Comparison of ENCODE assay signal across 8 cellular contexts in genomic region chr5:8457187-8458037, GRCh38.
DNase-seq lines count a peak whose midpoint lies in the region; ATAC-seq and TF ChIP-seq lines count a peak whose summit lies in the region.

No MANE protein-coding gene starts in this region.

- POLR2A ChIA-PET in AG04449 (lab: Yijun Ruan, JAX), result interaction anchor here (0.8 kb wide), 2 partner anchors 340 to 372 kb away, joined by 3 read pairs; no protein-coding TSS in a partner anchor

- peaks cover 6 to 13% of the 10 kb centered on the region in 2 donors for H3K36me3 Mint-ChIP-seq in activated naive CD4-positive, alpha-beta T cell treated with anti-CD3 and anti-CD28 coated beads, Interleukin-2, amount 50 U/mL, for 72 hours

- CTCF ChIA-PET in AG04449 (lab: Yijun Ruan, JAX), result interaction anchor here (1.2 to 1.3 kb wide), 2 partner anchors 11 to 528 kb away, joined by 4 to 5 read pairs; no protein-coding TSS in a partner anchor

- intact Hi-C loops in posterior cingulate gyrus (cut with DNase I), result no loop called here

- ATAC-seq in GM19043 (IDR thresholded peaks at IDR 0.05; ENCODE audit: low read depth, unreplicated experiment), result peak; percentile 80
- peak; percentile 89 for ATAC-seq in HG03565 (IDR thresholded peaks at IDR 0.05; ENCODE audit: unreplicated experiment)
- peak; percentile 91 to 95 for ATAC-seq in activated naive CD4-positive, alpha-beta T cell treated with anti-CD3 and anti-CD28 coated beads, Interleukin-2, amount 50 U/mL, for 72 hours
- peak; percentile 99 for ATAC-seq in upper lobe of left lung (ENCODE audit: low FRiP score in 2 of 2)

- no peaks in the 10 kb centered on the region for H3K27me3 ChIP-seq in upper lobe of left lung

- H3K27ac Mint-ChIP-seq in activated naive CD4-positive, alpha-beta T cell treated with anti-CD3 and anti-CD28 coated beads, Interleukin-2, amount 50 U/mL, for 72 hours, result peak overlapping the region; percentile 14 to 90

- H3K4me1 ChIP-seq in upper lobe of left lung, result peaks cover 0 to 12% (median 4%) of the 10 kb centered on the region in 4 donors

- H3K9me3 Mint-ChIP-seq in activated naive CD4-positive, alpha-beta T cell treated with anti-CD3 and anti-CD28 coated beads, Interleukin-2, amount 50 U/mL, for 72 hours, result peaks cover 0 to 5% of the 10 kb centered on the region in 2 donors

- TF ChIP-seq EP300 in upper lobe of left lung (IDR thresholded peaks at IDR 0.05), result peak in 1 of 4 donors; percentile 5

- H3K27ac ChIP-seq in upper lobe of left lung, result peak overlapping the region; percentile 70 to 89 (median 84)

- H3K4me3 ChIP-seq in AG04449 (ENCODE audit: low read depth, low read length) (peak overlapping the region; percentile 85), upper lobe of left lung (peak overlapping the region; percentile 41 to 99 (median 90))

- no peaks in the 10 kb centered on the region for H3K9me3 ChIP-seq in upper lobe of left lung

- DNase-seq in AG04449 (ENCODE audit: low read depth, low spot score) (peak; percentile 94), SHP77 (lab: John Stamatoyannopoulos, UW) (peak; percentile 99), glomerular visceral epithelial cell (ENCODE audit: extremely low spot score) (peak; percentile 97), posterior cingulate gyrus (peak; percentile 75 to 97 (median 88)), upper lobe of left lung (peak; percentile 89 to 96)
- DNase-seq in activated naive CD4-positive, alpha-beta T cell treated with anti-CD3 and anti-CD28 coated beads, Interleukin-2, amount 50 U/mL, for 72 hours (ENCODE audit: low spot score in 2 of 2), result peak; percentile 68 to 92

- 19 to 24% methylated on average over 27 to 59 of the region's 74 CpGs for WGBS in upper lobe of left lung, 2 donors

- no peaks in the 10 kb centered on the region for H3K36me3 ChIP-seq in upper lobe of left lung

- TF ChIP-seq CTCF in AG04449 (IDR thresholded peaks at IDR 0.05; ENCODE audit: insufficient read depth, low read length, missing control alignments) (no peak), upper lobe of left lung (IDR thresholded peaks at IDR 0.05) (no peak)

- peak in 3 of 4 donors; percentile 40 to 74 (median 63) for TF ChIP-seq POLR2A in upper lobe of left lung (IDR thresholded peaks at IDR 0.05)

Comparison
In these comparisons a context has a peak if more than half of its experiments do, and no peak if none do; other contexts are left out.
1. Peak in every context shown above with its lines: DNase-seq, ATAC-seq, H3K4me3 ChIP-seq and H3K27ac ChIP-seq.